Comparison of ENCODE assay signal across 8 cellular contexts in genomic region chr22:19295733-19296132, GRCh38.
"Had no signal": no experiment of that assay in that cellular context is flagged by ENCODE, and none has a peak within 500 bp of the region (broad histone marks: within the 10 kb centered on the region; RNA-seq: fewer than 3 reads in every experiment).

No MANE protein-coding gene starts in this region.

- H3K4me3 ChIP-seq: GM12878 had no signal

- FAIRE-seq: G401.6, GM12878, GM12891, GM12892, GM18507, GM19239 had no signal

- ATAC-seq: GM12878 had no signal

- DNase-seq: GDM1, GF-D8 had no signal
